8 cellular contexts compared by ENCODE assay signal in genomic region chr9:34929506-34930102, GRCh38.
DNase-seq lines count a peak whose midpoint lies in the region; ATAC-seq and TF ChIP-seq lines count a peak whose summit lies in the region.

No MANE protein-coding gene starts in this region.

- H3K27me3 Mint-ChIP-seq in activated naive CD8-positive, alpha-beta T cell treated with anti-CD3 and anti-CD28 coated beads, Interleukin-2, amount 50 U/mL, for 24 hours = peaks cover 29% of the 10 kb centered on the region

- peaks cover 13% of the 10 kb centered on the region for H3K9me3 Mint-ChIP-seq in activated naive CD8-positive, alpha-beta T cell treated with anti-CD3 and anti-CD28 coated beads, Interleukin-2, amount 50 U/mL, for 24 hours

- peaks cover 15% of the 10 kb centered on the region for H3K4me1 Mint-ChIP-seq in activated naive CD8-positive, alpha-beta T cell treated with anti-CD3 and anti-CD28 coated beads, Interleukin-2, amount 50 U/mL, for 24 hours

- peaks cover 4% of the 10 kb centered on the region for H3K36me3 Mint-ChIP-seq in activated naive CD8-positive, alpha-beta T cell treated with anti-CD3 and anti-CD28 coated beads, Interleukin-2, amount 50 U/mL, for 24 hours (ENCODE audit: low read depth)

- peak; percentile 93 for TF ChIP-seq CTCF in 22Rv1 (IDR thresholded peaks at IDR 0.05)

- DNase-seq in GM03348 (ENCODE audit: low spot score) (peak; percentile 24), NCI-H748 treated with DMSO at 0.1 percent for 48 hours (lab: John Stamatoyannopoulos, UW) (peak; percentile 38), kidney tubule cell (ENCODE audit: low spot score) (peak; percentile 15), superior temporal gyrus (ENCODE audit: extremely low spot score) (peak; percentile 51)
- DNase-seq in activated naive CD8-positive, alpha-beta T cell treated with anti-CD3 and anti-CD28 coated beads, Interleukin-2, amount 50 U/mL, for 24 hours = peak; percentile 36

- peak overlapping the region; percentile 34 for H3K27ac Mint-ChIP-seq in activated naive CD8-positive, alpha-beta T cell treated with anti-CD3 and anti-CD28 coated beads, Interleukin-2, amount 50 U/mL, for 24 hours

- peak; percentile 50 for ATAC-seq in activated naive CD8-positive, alpha-beta T cell treated with anti-CD3 and anti-CD28 coated beads, Interleukin-2, amount 50 U/mL, for 24 hours
- ATAC-seq in GM18873 (IDR thresholded peaks at IDR 0.05; ENCODE audit: low FRiP score, unreplicated experiment) = no peak
- no peak for ATAC-seq in HG03175 (IDR thresholded peaks at IDR 0.05; ENCODE audit: unreplicated experiment)

- H3K4me3 Mint-ChIP-seq in activated naive CD8-positive, alpha-beta T cell treated with anti-CD3 and anti-CD28 coated beads, Interleukin-2, amount 50 U/mL, for 24 hours = no peak overlapping the region

- H3K27ac ChIP-seq in 22Rv1 = no peak overlapping the region
